ENCODE assay signal across 8 cellular contexts in genomic region chr22:38657248-38657909, GRCh38.
DNase-seq lines count a peak whose midpoint lies in the region; ATAC-seq and TF ChIP-seq lines count a peak whose summit lies in the region.

No MANE protein-coding gene starts in this region.

- H3K27me3 ChIP-seq in MM.1S (replicated peaks; ENCODE audit: insufficient read depth, low read length) (no peaks in the 10 kb centered on the region), parathyroid adenoma (ENCODE audit: control insufficient read depth, insufficient read depth, low read length) (no peaks in the 10 kb centered on the region)

- TF ChIP-seq CTCF in MM.1S (IDR thresholded peaks at IDR 0.05; ENCODE audit: low read length) (no peak), fibroblast of pulmonary artery (IDR thresholded peaks at IDR 0.05; ENCODE audit: low read length, missing control alignments) (no peak), parathyroid adenoma (IDR thresholded peaks at IDR 0.05) (no peak)

- H3K36me3 ChIP-seq in MM.1S (replicated peaks; ENCODE audit: insufficient read depth, low read length) (no peaks in the 10 kb centered on the region), parathyroid adenoma (ENCODE audit: control insufficient read depth, insufficient read depth, low read length) (no peaks in the 10 kb centered on the region)

- H3K9ac ChIP-seq in MM.1S (ENCODE audit: low read length) (peak overlapping the region; percentile 99), parathyroid adenoma (no peak overlapping the region)

- H3K4me2 ChIP-seq in MM.1S (ENCODE audit: low read depth, low read length) (peak overlapping the region; percentile 99), parathyroid adenoma (ENCODE audit: low read length) (peak overlapping the region; percentile 97)

- peak; percentile 13 for DNase-seq in activated gamma-delta T cell treated with Interleukin-2 at 50 U/mL for 16 hours
- no peak for DNase-seq in activated gamma-delta T cell (lab: John Stamatoyannopoulos, UW)
- peak; percentile 24 for DNase-seq in MM.1S
- peak; percentile 34 for DNase-seq in activated T-cell treated with anti-CD3 and anti-CD28 coated beads for 48 hours (ENCODE audit: low read depth)
- peak; percentile 7 for DNase-seq in fibroblast of pulmonary artery (ENCODE audit: low read depth)

- no peak for ATAC-seq in GM18511 (IDR thresholded peaks at IDR 0.05; ENCODE audit: unreplicated experiment)
- ATAC-seq in GM21723 (IDR thresholded peaks at IDR 0.05; ENCODE audit: unreplicated experiment) = no peak

- H3K27ac ChIP-seq in MM.1S (ENCODE audit: low read length) = peak overlapping the region; percentile 87; the same call in 1 of the 2 replicates
- H3K27ac ChIP-seq in parathyroid adenoma = peak overlapping the region; percentile 97

- H3K4me3 ChIP-seq in MM.1S (ENCODE audit: low read length) = peak overlapping the region; percentile 98
- H3K4me3 ChIP-seq in fibroblast of pulmonary artery (replicated peaks; ENCODE audit: low read depth, low read length) = peak overlapping the region; percentile 93
- H3K4me3 ChIP-seq in parathyroid adenoma (ENCODE audit: low read depth, low read length) = peak overlapping the region; percentile 99

- peak overlapping the region; percentile 92 for H2AFZ ChIP-seq in MM.1S (ENCODE audit: low read length)
- H2AFZ ChIP-seq in parathyroid adenoma = peak overlapping the region; percentile 94

- no peaks in the 10 kb centered on the region for H3K9me2 ChIP-seq in MM.1S (replicated peaks; ENCODE audit: insufficient read depth, low read length)

- H3K4me1 ChIP-seq in MM.1S (ENCODE audit: low read length) = peaks cover 9% of the 10 kb centered on the region
- peaks cover 2% of the 10 kb centered on the region for H3K4me1 ChIP-seq in parathyroid adenoma

- H3K9me3 ChIP-seq in MM.1S (replicated peaks; ENCODE audit: insufficient read depth, low read length) = no peaks in the 10 kb centered on the region
- H3K9me3 ChIP-seq in parathyroid adenoma (ENCODE audit: control insufficient read depth, low read length) = no peaks in the 10 kb centered on the region

- H3K79me2 ChIP-seq in MM.1S (ENCODE audit: low read length) (peaks cover 12% of the 10 kb centered on the region), parathyroid adenoma (peaks cover 13% of the 10 kb centered on the region)

- peaks cover 11% of the 10 kb centered on the region; the same call in 1 of the 2 replicates for H3F3A ChIP-seq in MM.1S (ENCODE audit: insufficient read depth, low read length)

- H4K20me1 ChIP-seq in MM.1S (ENCODE audit: insufficient read depth, low read length) = no peaks in the 10 kb centered on the region
